1 cellular context compared by ENCODE assay signal in genomic region chr17:16980813-16981731, GRCh38.
TF ChIP-seq lines count a peak whose summit lies in the region.

No MANE protein-coding gene starts in this region.

TF ChIP-seq in GM23338, 12 proteins besides CTCF, POLR2A, EP300 and RAD21 (continued from another document):
- TF ChIP-seq ZNF462 (CRISPR knock-in tag; IDR thresholded peaks at IDR 0.05) (no peak), ZNF331 (CRISPR knock-in tag; IDR thresholded peaks at IDR 0.05; ENCODE audit: low read depth) (no peak), EZH2 (IDR thresholded peaks at IDR 0.05; ENCODE audit: low read depth, unreplicated experiment) (no peak), ETS1 (IDR thresholded peaks at IDR 0.05) (no peak), CREB1 (CRISPR knock-in tag; IDR thresholded peaks at IDR 0.05; ENCODE audit: low read depth) (no peak)
